ENCODE assay signal across 8 cellular contexts in the genomic region with DNA sequence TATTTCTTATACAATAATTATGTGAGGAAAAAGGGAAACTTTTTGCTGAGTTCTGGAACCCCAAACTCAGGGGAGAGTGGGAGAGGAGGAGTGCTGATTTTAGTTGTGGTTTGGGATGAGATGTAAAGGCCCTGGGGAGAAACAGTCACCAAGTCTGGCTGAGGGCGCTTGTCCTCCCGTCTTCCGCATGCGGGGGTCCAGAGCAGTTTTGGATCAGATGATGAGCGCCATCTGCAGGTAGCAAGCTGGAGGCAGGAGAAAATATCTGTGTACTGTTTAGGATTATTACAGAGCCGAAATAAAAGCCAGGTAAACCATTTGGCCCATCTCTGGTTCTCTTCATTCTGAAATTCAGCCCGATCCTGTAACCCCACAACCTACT. TPM values are rescaled to one million over a fixed set of nuclear protein-coding genes. Genes with fewer than 3 reads are reported as not detected.
DNase-seq lines count a peak whose midpoint lies in the region; ATAC-seq, FAIRE-seq and TF ChIP-seq lines count a peak whose summit lies in the region.

No MANE protein-coding gene starts in this region.

- peak; percentile 82 for TF ChIP-seq CTCF in AG09319 (IDR thresholded peaks at IDR 0.05; ENCODE audit: low read depth, low read length)
- peak; percentile 89 for TF ChIP-seq CTCF in KMS-11 (conservative IDR thresholded peaks at IDR 0.05; ENCODE audit: low read depth, low read length)
- peak; percentile 84 for TF ChIP-seq CTCF in PC-9 (conservative IDR thresholded peaks at IDR 0.05)
- TF ChIP-seq CTCF in nephron (IDR thresholded peaks at IDR 0.05; ENCODE audit: unreplicated experiment in 3 of 3) = peak; percentile 79 to 88 (median 83)

- no peaks in the 10 kb centered on the region for H3K27me3 Mint-ChIP-seq in activated T-cell treated with anti-CD3 and anti-CD28 coated beads, Interleukin-2, amount 50 U/mL, for 72 hours (ENCODE audit: low read depth)
- peaks cover 17% of the 10 kb centered on the region for H3K27me3 Mint-ChIP-seq in nephron (ENCODE audit: low read depth)

- CTCF ChIA-PET in PC-9 (lab: Charles Lee) = interaction anchor here (0.6 to 1.9 kb wide), 7 partner anchors 107 to 286 kb away, joined by 3 to 15 read pairs (median 4); partner anchors contain the start of genes DTX3L and PARP9

- POLR2A ChIA-PET in PC-9 (lab: Charles Lee; ENCODE audit: unreplicated experiment) = interaction anchor here (0.6 to 0.7 kb wide), 2 partner anchors 115 to 376 kb away, joined by 4 to 7 read pairs; partner anchors contain the start of genes DTX3L and PARP9

- DNase-seq in AG09319 (ENCODE audit: extremely low read depth, low read depth) (peak; percentile 52), GM19239 (ENCODE audit: insufficient read length, low spot score) (no peak), PC-9 (peak in 1 of 2 experiments; percentile 80), fibroblast of peridontal ligament (ENCODE audit: extremely low read depth) (peak; percentile 82)
- peak; percentile 82 to 86 for DNase-seq in activated T-cell treated with anti-CD3 and anti-CD28 coated beads, Interleukin-2, amount 50 U/mL, for 72 hours
- peak; percentile 78 for DNase-seq in stimulated activated naive CD4-positive, alpha-beta T cell treated with Interleukin-2 at 50 U/mL for 16 hours (lab: John Stamatoyannopoulos, UW)

- H3K27ac Mint-ChIP-seq in activated T-cell treated with anti-CD3 and anti-CD28 coated beads, Interleukin-2, amount 50 U/mL, for 72 hours = peak overlapping the region; percentile 99
- peak overlapping the region; percentile 75 to 95 (median 77) for H3K27ac Mint-ChIP-seq in nephron

- no peaks in the 10 kb centered on the region for H4K20me1 ChIP-seq in KMS-11 (ENCODE audit: insufficient read depth)
- no peaks in the 10 kb centered on the region for H4K20me1 ChIP-seq in PC-9 (ENCODE audit: insufficient read depth)

- peak overlapping the region; percentile 94 for H3K4me2 ChIP-seq in KMS-11
- H3K4me2 ChIP-seq in PC-9 = peak overlapping the region; percentile 94

- H3K79me2 ChIP-seq in KMS-11 (ENCODE audit: insufficient read depth, low read depth) = no peaks in the 10 kb centered on the region
- no peaks in the 10 kb centered on the region for H3K79me2 ChIP-seq in PC-9 (ENCODE audit: low read depth)

- peaks cover 14% of the 10 kb centered on the region; the same call in 1 of the 2 replicates for H3F3A ChIP-seq in PC-9 (ENCODE audit: insufficient read depth, low read depth)

- H3K36me3 ChIP-seq in KMS-11 (ENCODE audit: insufficient read depth) = no peaks in the 10 kb centered on the region
- no peaks in the 10 kb centered on the region for H3K36me3 ChIP-seq in PC-9 (ENCODE audit: low read depth)

- H3K27me3 ChIP-seq in KMS-11 (ENCODE audit: insufficient read depth, low read depth) (no peaks in the 10 kb centered on the region), PC-9 (ENCODE audit: insufficient read depth, low read depth) (no peaks in the 10 kb centered on the region)

- 0 out of 2 replicates have a peak, but pooled peaks cover 6% of the 10 kb centered on the region for H3K9me3 ChIP-seq in PC-9 (ENCODE audit: insufficient read depth, low read depth)

- peak; percentile 97 for FAIRE-seq in GM19239 (lab: Jason Lieb, UNC)

- peaks cover 0 to 5% of the 10 kb centered on the region in 2 donors for H3K9me3 Mint-ChIP-seq in activated T-cell treated with anti-CD3 and anti-CD28 coated beads, Interleukin-2, amount 50 U/mL, for 72 hours
- H3K9me3 Mint-ChIP-seq in nephron = no peaks in the 10 kb centered on the region

- peak overlapping the region; percentile 98 for H2AFZ ChIP-seq in KMS-11 (ENCODE audit: low read depth)
- peak overlapping the region; percentile 78; the same call in 1 of the 2 replicates for H2AFZ ChIP-seq in PC-9

- H3K4me1 Mint-ChIP-seq in activated T-cell treated with anti-CD3 and anti-CD28 coated beads, Interleukin-2, amount 50 U/mL, for 72 hours (ENCODE audit: low read depth) = peaks cover 49% of the 10 kb centered on the region
- peaks cover 17% of the 10 kb centered on the region for H3K4me1 Mint-ChIP-seq in nephron

- peak overlapping the region; percentile 68 for H3K27ac ChIP-seq in KMS-11
- H3K27ac ChIP-seq in PC-9 = no peak overlapping the region

- intact Hi-C loops in PC-9 (cut with micrococcal nuclease; ENCODE audit: unreplicated experiment) = loop anchor here (1.0 kb wide), 3 partner anchors 119 to 286 kb away; no protein-coding TSS in a partner anchor

- H3K4me1 ChIP-seq in KMS-11 (ENCODE audit: low read depth, poor library complexity, severe bottlenecking) = peaks cover 30% of the 10 kb centered on the region
- peaks cover 24% of the 10 kb centered on the region for H3K4me1 ChIP-seq in PC-9 (replicated peaks; ENCODE audit: insufficient read depth)

- peak; percentile 66 to 68 for ATAC-seq in activated T-cell treated with anti-CD3 and anti-CD28 coated beads, Interleukin-2, amount 50 U/mL, for 72 hours (replicated peaks in 1 of 2)

- peak overlapping the region; percentile 90; the same call in 1 of the 2 replicates for H3K9ac ChIP-seq in KMS-11

- BruUV-seq in PC-9 (replicated peaks; lab: Mats Ljungman, UMichigan) = no TSS peak

- no peaks in the 10 kb centered on the region for H3K9me2 ChIP-seq in PC-9 (ENCODE audit: insufficient read depth)

- H3K4me3 ChIP-seq in KMS-11 (IDR thresholded peaks at IDR 0.05; ENCODE audit: insufficient read depth, low read depth, low read length) (no peak overlapping the region), PC-9 (peak overlapping the region; percentile 91; the same call in 1 of the 2 replicates)

- H3K36me3 Mint-ChIP-seq in activated T-cell treated with anti-CD3 and anti-CD28 coated beads, Interleukin-2, amount 50 U/mL, for 72 hours (ENCODE audit: insufficient read depth in 2 of 2) = peaks cover 5 to 8% of the 10 kb centered on the region in 2 donors
- no peaks in the 10 kb centered on the region for H3K36me3 Mint-ChIP-seq in nephron (ENCODE audit: low read depth)

- peak overlapping the region; percentile 89 to 98 for H3K4me3 Mint-ChIP-seq in activated T-cell treated with anti-CD3 and anti-CD28 coated beads, Interleukin-2, amount 50 U/mL, for 72 hours
- H3K4me3 Mint-ChIP-seq in nephron = peak overlapping the region; percentile 81 to 92 (median 89)

RNA-seq across cellular contexts. Expression of gene PARP14, which starts 1.6 kb away (rescaled TPM):
- 31.6 and 33.3 TPM in 2 replicates for total RNA-seq in PC-9 (2021)
- 10 to 100 TPM; 56.5 to 80.1 TPM for total RNA-seq in activated T-cell treated with anti-CD3 and anti-CD28 coated beads, Interleukin-2, amount 50 U/mL, for 72 hours
